In the genomic region with DNA sequence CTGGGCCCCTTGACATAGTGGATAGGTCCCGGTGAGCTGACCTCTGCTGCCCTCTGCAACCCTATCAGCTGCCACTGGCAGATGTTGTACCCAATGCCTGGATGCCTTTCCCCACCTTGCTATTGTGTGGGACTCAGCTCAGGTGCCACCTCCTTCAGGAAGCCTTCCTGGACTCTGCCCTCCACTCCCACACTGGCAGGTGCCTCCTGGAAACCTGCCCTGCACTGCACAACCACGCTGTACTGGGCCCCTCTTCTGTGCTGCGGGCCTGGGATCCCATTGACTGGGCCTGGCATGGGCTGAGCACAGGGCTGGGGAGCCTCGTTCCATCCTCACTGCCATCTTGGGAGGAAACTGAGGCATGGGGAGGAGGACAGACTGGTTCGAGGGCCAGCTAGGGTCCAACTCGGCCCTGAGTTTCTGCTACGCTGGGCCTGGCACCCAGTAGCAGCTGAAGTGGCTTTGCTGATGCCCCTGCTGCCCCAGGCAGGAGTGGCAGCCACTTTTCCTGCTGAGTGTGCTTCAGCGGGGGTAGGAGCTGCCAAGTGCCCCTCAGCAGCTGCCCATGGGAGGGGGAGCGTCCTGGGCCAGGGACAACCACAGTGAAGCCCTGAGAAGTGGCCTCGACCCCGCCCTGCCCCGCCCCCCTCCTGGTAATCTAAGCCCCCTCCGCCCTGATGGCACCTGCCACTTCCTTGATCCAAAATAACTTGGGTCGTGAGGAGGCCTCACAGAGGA, we compare ENCODE assay signal across 1 cellular context.
TF ChIP-seq lines count a peak whose summit lies in the region.

No MANE protein-coding gene starts in this region.

TF ChIP-seq in GM23338, 12 proteins besides CTCF, POLR2A, EP300 and RAD21 (continued from another document):
- no peak for TF ChIP-seq NANOG (IDR thresholded peaks at IDR 0.05; ENCODE audit: borderline replicate concordance)
- TF ChIP-seq, protein P1, sequence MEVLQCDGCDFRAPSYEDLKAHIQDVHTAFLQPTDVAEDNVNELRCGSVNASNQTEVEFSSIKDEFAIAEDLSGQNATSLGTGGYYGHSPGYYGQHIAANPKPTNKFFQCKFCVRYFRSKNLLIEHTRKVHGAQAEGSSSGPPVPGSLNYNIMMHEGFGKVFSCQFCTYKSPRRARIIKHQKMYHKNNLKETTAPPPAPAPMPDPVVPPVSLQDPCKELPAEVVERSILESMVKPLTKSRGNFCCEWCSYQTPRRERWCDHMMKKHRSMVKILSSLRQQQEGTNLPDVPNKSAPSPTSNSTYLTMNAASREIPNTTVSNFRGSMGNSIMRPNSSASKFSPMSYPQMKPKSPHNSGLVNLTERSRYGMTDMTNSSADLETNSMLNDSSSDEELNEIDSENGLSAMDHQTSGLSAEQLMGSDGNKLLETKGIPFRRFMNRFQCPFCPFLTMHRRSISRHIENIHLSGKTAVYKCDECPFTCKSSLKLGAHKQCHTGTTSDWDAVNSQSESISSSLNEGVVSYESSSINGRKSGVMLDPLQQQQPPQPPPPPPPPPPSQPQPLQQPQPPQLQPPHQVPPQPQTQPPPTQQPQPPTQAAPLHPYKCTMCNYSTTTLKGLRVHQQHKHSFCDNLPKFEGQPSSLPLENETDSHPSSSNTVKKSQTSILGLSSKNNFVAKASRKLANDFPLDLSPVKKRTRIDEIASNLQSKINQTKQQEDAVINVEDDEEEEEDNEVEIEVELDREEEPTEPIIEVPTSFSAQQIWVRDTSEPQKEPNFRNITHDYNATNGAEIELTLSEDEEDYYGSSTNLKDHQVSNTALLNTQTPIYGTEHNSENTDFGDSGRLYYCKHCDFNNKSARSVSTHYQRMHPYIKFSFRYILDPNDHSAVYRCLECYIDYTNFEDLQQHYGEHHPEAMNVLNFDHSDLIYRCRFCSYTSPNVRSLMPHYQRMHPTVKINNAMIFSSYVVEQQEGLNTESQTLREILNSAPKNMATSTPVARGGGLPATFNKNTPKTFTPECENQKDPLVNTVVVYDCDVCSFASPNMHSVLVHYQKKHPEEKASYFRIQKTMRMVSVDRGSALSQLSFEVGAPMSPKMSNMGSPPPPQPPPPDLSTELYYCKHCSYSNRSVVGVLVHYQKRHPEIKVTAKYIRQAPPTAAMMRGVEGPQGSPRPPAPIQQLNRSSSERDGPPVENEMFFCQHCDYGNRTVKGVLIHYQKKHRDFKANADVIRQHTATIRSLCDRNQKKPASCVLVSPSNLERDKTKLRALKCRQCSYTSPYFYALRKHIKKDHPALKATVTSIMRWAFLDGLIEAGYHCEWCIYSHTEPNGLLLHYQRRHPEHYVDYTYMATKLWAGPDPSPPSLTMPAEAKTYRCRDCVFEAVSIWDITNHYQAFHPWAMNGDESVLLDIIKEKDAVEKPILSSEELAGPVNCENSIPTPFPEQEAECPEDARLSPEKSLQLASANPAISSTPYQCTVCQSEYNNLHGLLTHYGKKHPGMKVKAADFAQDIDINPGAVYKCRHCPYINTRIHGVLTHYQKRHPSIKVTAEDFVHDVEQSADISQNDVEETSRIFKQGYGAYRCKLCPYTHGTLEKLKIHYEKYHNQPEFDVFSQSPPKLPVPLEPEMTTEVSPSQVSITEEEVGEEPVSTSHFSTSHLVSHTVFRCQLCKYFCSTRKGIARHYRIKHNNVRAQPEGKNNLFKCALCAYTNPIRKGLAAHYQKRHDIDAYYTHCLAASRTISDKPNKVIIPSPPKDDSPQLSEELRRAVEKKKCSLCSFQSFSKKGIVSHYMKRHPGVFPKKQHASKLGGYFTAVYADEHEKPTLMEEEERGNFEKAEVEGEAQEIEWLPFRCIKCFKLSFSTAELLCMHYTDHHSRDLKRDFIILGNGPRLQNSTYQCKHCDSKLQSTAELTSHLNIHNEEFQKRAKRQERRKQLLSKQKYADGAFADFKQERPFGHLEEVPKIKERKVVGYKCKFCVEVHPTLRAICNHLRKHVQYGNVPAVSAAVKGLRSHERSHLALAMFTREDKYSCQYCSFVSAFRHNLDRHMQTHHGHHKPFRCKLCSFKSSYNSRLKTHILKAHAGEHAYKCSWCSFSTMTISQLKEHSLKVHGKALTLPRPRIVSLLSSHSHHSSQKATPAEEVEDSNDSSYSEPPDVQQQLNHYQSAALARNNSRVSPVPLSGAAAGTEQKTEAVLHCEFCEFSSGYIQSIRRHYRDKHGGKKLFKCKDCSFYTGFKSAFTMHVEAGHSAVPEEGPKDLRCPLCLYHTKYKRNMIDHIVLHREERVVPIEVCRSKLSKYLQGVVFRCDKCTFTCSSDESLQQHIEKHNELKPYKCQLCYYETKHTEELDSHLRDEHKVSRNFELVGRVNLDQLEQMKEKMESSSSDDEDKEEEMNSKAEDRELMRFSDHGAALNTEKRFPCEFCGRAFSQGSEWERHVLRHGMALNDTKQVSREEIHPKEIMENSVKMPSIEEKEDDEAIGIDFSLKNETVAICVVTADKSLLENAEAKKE (CRISPR knock-in tag; IDR thresholded peaks at IDR 0.05), result no peak
